In genomic region chr20:52049001-52049731, GRCh38 we compare ENCODE assay signal across 10 cellular contexts.
DNase-seq lines count a peak whose midpoint lies in the region; ATAC-seq and TF ChIP-seq lines count a peak whose summit lies in the region.
"Had no signal": no experiment of that assay in that cellular context is flagged by ENCODE, and none has a peak within 500 bp of the region (broad histone marks: within the 10 kb centered on the region; RNA-seq: fewer than 3 reads in every experiment).

No MANE protein-coding gene starts in this region.

- H4K5ac ChIP-seq in mesendoderm (ENCODE audit: low read length), result no peak overlapping the region

- H2AK5ac ChIP-seq in mesendoderm (ENCODE audit: low read length), result no peak overlapping the region

- CTCF ChIA-PET in AG04449 (lab: Yijun Ruan, JAX), result interaction anchor here (0.9 to 1.7 kb wide), 2 partner anchors 10 to 15 kb away, joined by 4 read pairs; no protein-coding TSS in a partner anchor

- TF ChIP-seq CTCF in AG04449 (IDR thresholded peaks at IDR 0.05; ENCODE audit: insufficient read depth, low read length, missing control alignments), result no peak
- TF ChIP-seq CTCF in colonic mucosa (IDR thresholded peaks at IDR 0.05), result no peak

- H2BK120ac ChIP-seq in mesendoderm (ENCODE audit: low read depth, low read length), result peak overlapping the region; percentile 16

- H3K27me3 ChIP-seq in mesendoderm (ENCODE audit: insufficient read depth, low read length, poor library complexity) (no peaks in the 10 kb centered on the region), colonic mucosa (no peaks in the 10 kb centered on the region)

- H3K79me2 ChIP-seq in mesendoderm (ENCODE audit: control insufficient read depth, insufficient read depth, low read length), result no peaks in the 10 kb centered on the region

- H2BK5ac ChIP-seq in mesendoderm (ENCODE audit: low read length), result peak overlapping the region; percentile 92

- H3K18ac ChIP-seq in mesendoderm (ENCODE audit: low read length), result peak overlapping the region; percentile 95

- H3K27ac ChIP-seq in mesendoderm (ENCODE audit: low read depth, low read length) (peak overlapping the region; percentile 97), colonic mucosa (no peak overlapping the region)
- H3K27ac ChIP-seq: C4-2B had no signal

- peak overlapping the region; percentile 3 for H3K4me2 ChIP-seq in mesendoderm (ENCODE audit: low read length)

- H3K36me3 ChIP-seq in mesendoderm (ENCODE audit: control insufficient read depth, insufficient read depth, low read length) (no peaks in the 10 kb centered on the region), colonic mucosa (no peaks in the 10 kb centered on the region)

- H3K56ac ChIP-seq in mesendoderm (ENCODE audit: low read length), result peak overlapping the region; percentile 80

- H4K8ac ChIP-seq in mesendoderm (ENCODE audit: low read depth, low read length), result peak overlapping the region; percentile 65

- intact Hi-C loops in colonic mucosa (cut with DNase I), result no loop called here

- peak; percentile 40 for DNase-seq in AG04449 (ENCODE audit: low read depth, low spot score)
- peak; percentile 34 for DNase-seq in HT-29 (ENCODE audit: low spot score)
- DNase-seq in ecto neural progenitor cell (ENCODE audit: low spot score), result peak; percentile 67
- peak; percentile 88 for DNase-seq in mesendoderm
- DNase-seq in colonic mucosa, result no peak
- DNase-seq in GM19238 (ENCODE audit: insufficient read length, low spot score), result no peak
- no peak for DNase-seq in T1000 (lab: John Stamatoyannopoulos, UW)
- DNase-seq: NCI-H1930 had no signal

- no peak for ATAC-seq in GM21786 (IDR thresholded peaks at IDR 0.05; ENCODE audit: unreplicated experiment)

- H2BK15ac ChIP-seq in mesendoderm (replicated peaks; ENCODE audit: low read depth), result no peak overlapping the region

- H3K4me1 ChIP-seq in mesendoderm (ENCODE audit: control insufficient read depth, low read depth, low read length), result peaks cover 6% of the 10 kb centered on the region
- H3K4me1 ChIP-seq in colonic mucosa, result no peaks in the 10 kb centered on the region

- no peak overlapping the region for H3K4ac ChIP-seq in mesendoderm (ENCODE audit: low read depth, low read length)

- POLR2A ChIA-PET in AG04449 (lab: Yijun Ruan, JAX), result no interaction called here

- H3K23ac ChIP-seq in mesendoderm (ENCODE audit: low read length), result no peak overlapping the region

- H3K9ac ChIP-seq in mesendoderm (ENCODE audit: low read length) (peak overlapping the region; percentile 42), colonic mucosa (ENCODE audit: low read depth in 2 of 2, low read length in 2 of 2) (no peak overlapping the region)

- H3K9me3 ChIP-seq in colonic mucosa, result no peaks in the 10 kb centered on the region

- H3K4me3 ChIP-seq in AG04449 (ENCODE audit: low read depth, low read length), result no peak overlapping the region
- H3K4me3 ChIP-seq in mesendoderm (ENCODE audit: low read length), result no peak overlapping the region
- no peak overlapping the region for H3K4me3 ChIP-seq in colonic mucosa

- no peaks in the 10 kb centered on the region for H3K79me1 ChIP-seq in mesendoderm (ENCODE audit: low read length)

- no CpG with 5 or more reads among the region's 7 CpGs for WGBS in mesendoderm (ENCODE audit: extremely low coverage, insufficient coverage, low lambda C conversion rate)

Comparison
In these comparisons a context has a peak if more than half of its experiments do, and no peak if none do; other contexts are left out.
1. DNase-seq: peak in AG04449 (single experiment), HT-29 (single experiment), ecto neural progenitor cell (single experiment) and mesendoderm (single experiment); none in colonic mucosa (single experiment), GM19238 (single experiment) and T1000 (single experiment).